Comparison of ENCODE assay signal across 8 cellular contexts in genomic region chr10:30456262-30456661, GRCh38. TPM values are rescaled to one million over a fixed set of nuclear protein-coding genes. Genes with fewer than 3 reads are reported as not detected.
DNase-seq lines count a peak whose midpoint lies in the region; ATAC-seq, FAIRE-seq and TF ChIP-seq lines count a peak whose summit lies in the region.

No MANE protein-coding gene starts in this region.

- H4K20me1 ChIP-seq in Loucy (ENCODE audit: insufficient read depth, low read length, poor library complexity, severe bottlenecking) (no peaks in the 10 kb centered on the region), smooth muscle cell (ENCODE audit: low read depth) (peaks cover 5% of the 10 kb centered on the region)

- intact Hi-C loops in dorsolateral prefrontal cortex (cut with DNase I), result no loop called here

- H2AFZ ChIP-seq in Loucy (ENCODE audit: low read length) (no peak overlapping the region), smooth muscle cell (ENCODE audit: low read depth) (no peak overlapping the region)

- peak overlapping the region; percentile 69 for H3K4me3 ChIP-seq in Loucy (ENCODE audit: low read length, poor library complexity, severe bottlenecking)
- H3K4me3 ChIP-seq in dorsolateral prefrontal cortex, result no peak overlapping the region
- no peak overlapping the region for H3K4me3 ChIP-seq in thymus (ENCODE audit: low read length)
- no peak overlapping the region for H3K4me3 ChIP-seq in smooth muscle cell

- H3K4me1 ChIP-seq in Loucy (ENCODE audit: insufficient read depth, low read length, poor library complexity, severe bottlenecking) (peaks cover 57% of the 10 kb centered on the region), thymus (ENCODE audit: control insufficient read depth, insufficient read depth, low read length) (peaks cover 2% of the 10 kb centered on the region), smooth muscle cell (ENCODE audit: low read depth) (no peaks in the 10 kb centered on the region)

- H3F3A ChIP-seq in Loucy (ENCODE audit: low read depth) (peaks cover 10% of the 10 kb centered on the region), smooth muscle cell (ENCODE audit: low read depth) (no peaks in the 10 kb centered on the region)

- peaks cover 25% of the 10 kb centered on the region; the same call in 1 of the 2 replicates for H3K36me3 ChIP-seq in Loucy (ENCODE audit: insufficient read depth, low read length)
- no peaks in the 10 kb centered on the region for H3K36me3 ChIP-seq in thymus (ENCODE audit: control insufficient read depth, insufficient read depth)
- peaks cover 12% of the 10 kb centered on the region for H3K36me3 ChIP-seq in smooth muscle cell (ENCODE audit: low read depth)

- H3K4me2 ChIP-seq in Loucy (ENCODE audit: low read depth, low read length, poor library complexity, severe bottlenecking), result peak overlapping the region; percentile 93
- H3K4me2 ChIP-seq in smooth muscle cell, result no peak overlapping the region

- H3K9ac ChIP-seq in Loucy (ENCODE audit: low read depth, low read length, poor library complexity, severe bottlenecking) (peak overlapping the region; percentile 71), smooth muscle cell (ENCODE audit: low read depth) (no peak overlapping the region)

- WGBS in thymus, result 11% methylated on average over 4 of the region's 4 CpGs
- 93% methylated on average over 4 of the region's 4 CpGs for WGBS in smooth muscle cell (ENCODE audit: low lambda C conversion rate)

- H3K79me2 ChIP-seq in Loucy (ENCODE audit: insufficient read depth, low read length) (no peaks in the 10 kb centered on the region), smooth muscle cell (ENCODE audit: low read depth) (no peaks in the 10 kb centered on the region)

- H3K27me3 ChIP-seq in Loucy (ENCODE audit: insufficient read depth, low read length, poor library complexity, severe bottlenecking) (no peaks in the 10 kb centered on the region), dorsolateral prefrontal cortex (no peaks in the 10 kb centered on the region), thymus (ENCODE audit: control insufficient read depth, insufficient read depth) (no peaks in the 10 kb centered on the region), smooth muscle cell (ENCODE audit: low read depth) (no peaks in the 10 kb centered on the region)

- DNase-seq in GDM1 (lab: John Stamatoyannopoulos, UW), result peak; percentile 62
- DNase-seq in dorsolateral prefrontal cortex, result no peak
- DNase-seq in stimulated activated CD4-positive, alpha-beta T cell treated with anti-CD3 and anti-CD28 coated beads, Interleukin-12 subunit alpha, Interleukin-12 subunit beta, amount 100 ng/mL, for 4 hours, result no peak
- no peak for DNase-seq in smooth muscle cell (lab: John Stamatoyannopoulos, UW; ENCODE audit: unreplicated experiment)
- no peak for DNase-seq in D721Med (ENCODE audit: insufficient read length, low spot score)

- no peaks in the 10 kb centered on the region for H3K9me3 ChIP-seq in Loucy (ENCODE audit: insufficient read depth, low read depth, low read length)
- no peaks in the 10 kb centered on the region for H3K9me3 ChIP-seq in thymus (ENCODE audit: control insufficient read depth)
- no peaks in the 10 kb centered on the region for H3K9me3 ChIP-seq in smooth muscle cell (replicated peaks; ENCODE audit: low read depth)

- ATAC-seq in GM21447 (IDR thresholded peaks at IDR 0.05; ENCODE audit: unreplicated experiment), result peak; percentile 87

- no peaks in the 10 kb centered on the region for H3K9me2 ChIP-seq in Loucy (replicated peaks; ENCODE audit: low read depth, low read length)

- H3K27ac ChIP-seq in dorsolateral prefrontal cortex (peak overlapping the region in 32 of 59 donors; percentile 2 to 75 (median 52)), thymus (ENCODE audit: low read depth) (peak overlapping the region; percentile 31), smooth muscle cell (ENCODE audit: low read depth) (no peak overlapping the region)

- TF ChIP-seq CTCF in Loucy (conservative IDR thresholded peaks at IDR 0.05; ENCODE audit: low read length), result no peak
- no peak for TF ChIP-seq CTCF in dorsolateral prefrontal cortex (IDR thresholded peaks at IDR 0.05 in 54 of 56, conservative IDR thresholded peaks at IDR 0.05 in 2 of 56; ENCODE audit: low read depth in 1 of 56, partially characterized antibody in 56 of 56)
- TF ChIP-seq CTCF in smooth muscle cell (IDR thresholded peaks at IDR 0.05; ENCODE audit: borderline replicate concordance, insufficient read depth, poor library complexity, severe bottlenecking), result no peak
- no peak for TF ChIP-seq CTCF in D721Med (IDR thresholded peaks at IDR 0.05; ENCODE audit: insufficient read depth, missing control alignments)

- FAIRE-seq in D721Med (lab: Jason Lieb, UNC), result no peak

RNA-seq across cellular contexts. Expression of gene MAP3K8, which starts 22.3 kb away (rescaled TPM):
- total RNA-seq in dorsolateral prefrontal cortex (10 to 100 TPM in 57 of 120 experiments, 1 to 10 TPM in 63; 2.7 to 29.1 (median 9.8) TPM), smooth muscle cell (10.4 and 23.5 TPM in 2 replicates)
- polyA plus RNA-seq in thymus (54.3 TPM), smooth muscle cell (18.5 and 19.3 TPM in 2 replicates)
